ENCODE assay signal across 8 cellular contexts in the genomic region with DNA sequence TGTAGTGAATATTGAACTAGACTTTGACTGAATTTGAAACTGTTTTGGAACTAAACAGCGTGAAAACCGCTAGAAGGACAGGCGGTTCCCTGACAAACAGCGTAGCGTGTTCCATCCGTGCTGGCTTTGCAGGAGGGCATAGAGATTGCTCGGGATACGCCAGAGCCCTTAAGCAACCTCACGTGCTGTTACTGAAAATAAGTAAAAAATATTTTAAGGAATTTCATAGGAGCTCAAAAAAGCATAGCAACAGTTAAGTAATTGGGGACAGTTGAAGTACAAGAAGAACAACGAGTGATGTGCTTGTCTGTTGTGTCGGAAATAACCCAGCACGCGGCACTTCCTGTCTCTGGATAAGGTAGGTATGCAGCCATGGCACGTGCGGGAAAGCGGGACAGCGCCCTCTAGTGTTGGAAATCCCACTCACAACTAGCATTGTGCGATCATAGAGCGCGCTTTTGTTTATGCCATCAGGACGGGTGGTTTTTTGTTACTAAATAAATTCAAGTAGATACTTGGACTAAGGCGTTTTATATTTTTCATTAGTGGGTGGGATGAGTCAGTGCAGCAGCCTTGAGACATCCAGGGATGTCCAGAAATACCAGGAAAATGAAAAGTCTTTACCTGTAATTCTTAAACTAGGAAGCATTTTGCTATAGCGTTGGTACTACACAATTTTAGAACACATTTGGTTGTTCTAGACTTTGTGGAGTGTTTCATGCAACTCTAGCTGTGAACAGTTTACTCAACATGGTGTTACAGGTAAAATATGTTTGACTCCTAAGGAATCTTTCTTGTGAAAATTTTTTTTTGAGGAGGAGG. TPM values are rescaled to one million over a fixed set of nuclear protein-coding genes. Genes with fewer than 3 reads are reported as not detected.
A peak's percentile ranks its signal among the peaks of the same experiment; 100 is the strongest.
DNase-seq lines count a peak whose midpoint lies in the region; ATAC-seq and TF ChIP-seq lines count a peak whose summit lies in the region.

No MANE protein-coding gene starts in this region.

- peak overlapping the region in 4 of 5 experiments; percentile 13 to 75 (median 48) for H3K27ac Mint-ChIP-seq in brain

- no peak overlapping the region for H3K4me3 Mint-ChIP-seq in brain

- H3K9me3 Mint-ChIP-seq in brain, result no peaks in the 10 kb centered on the region

- TF ChIP-seq CTCF in brain (conservative IDR thresholded peaks at IDR 0.05), result peak; percentile 63 to 82

- no peaks in the 10 kb centered on the region for H3K27me3 Mint-ChIP-seq in brain

- peaks cover 52% of the 10 kb centered on the region for H3K36me3 Mint-ChIP-seq in brain

- peak; percentile 80 for ATAC-seq in HG02763 (IDR thresholded peaks at IDR 0.05; ENCODE audit: unreplicated experiment)

- DNase-seq in NCI-H187 (lab: John Stamatoyannopoulos, UW) (peak; percentile 14 to 64), NCI-H187 treated with DMSO at 0.1 percent for 48 hours (lab: John Stamatoyannopoulos, UW) (no peak), NCI-H146 treated with DMSO at 0.1 percent for 48 hours (lab: John Stamatoyannopoulos, UW; ENCODE audit: unreplicated experiment) (peak; percentile 19), UCSD-AML1 (lab: John Stamatoyannopoulos, UW; ENCODE audit: unreplicated experiment) (peak; percentile 58), inferior parietal cortex (ENCODE audit: extremely low spot score) (peak; percentile 86)
- DNase-seq in stimulated activated CD4-positive, alpha-beta T cell treated with anti-CD3 and anti-CD28 coated beads, Interleukin-15, amount 100 ng/mL, for 48 hours (ENCODE audit: low read depth in 2 of 2), result peak; percentile 79 to 85

- H3K4me1 Mint-ChIP-seq in brain, result peaks cover 19% of the 10 kb centered on the region

RNA-seq across cellular contexts. Expression of gene DNAJB6, which starts 50.4 kb away (rescaled TPM):
- polyA plus RNA-seq in brain (ENCODE audit: insufficient read depth, low read depth, low replicate concordance), result 191 TPM
